Comparison of ENCODE assay signal across 1 cellular context in genomic region chr1:218346391-218347204, GRCh38.
TF ChIP-seq lines count a peak whose summit lies in the region.

No MANE protein-coding gene starts in this region.

TF ChIP-seq in GM23338, 12 proteins besides CTCF, POLR2A, EP300 and RAD21:
- TF ChIP-seq ZNF462 (CRISPR knock-in tag; IDR thresholded peaks at IDR 0.05) (no peak), ETS1 (IDR thresholded peaks at IDR 0.05) (no peak), NANOG (IDR thresholded peaks at IDR 0.05; ENCODE audit: borderline replicate concordance) (no peak), REST (IDR thresholded peaks at IDR 0.05; ENCODE audit: unreplicated experiment) (no peak), CREB1 (CRISPR knock-in tag; IDR thresholded peaks at IDR 0.05; ENCODE audit: low read depth) (no peak), STAT1 (IDR thresholded peaks at IDR 0.05; ENCODE audit: unreplicated experiment) (no peak), EZH2 (IDR thresholded peaks at IDR 0.05; ENCODE audit: low read depth, unreplicated experiment) (no peak), EZH2phosphoT487 (IDR thresholded peaks at IDR 0.05; ENCODE audit: unreplicated experiment) (no peak), ZNF331 (CRISPR knock-in tag; IDR thresholded peaks at IDR 0.05; ENCODE audit: low read depth) (no peak), POLR2AphosphoS5 (IDR thresholded peaks at IDR 0.05; ENCODE audit: low read depth) (no peak), ZNF114 (CRISPR knock-in tag; IDR thresholded peaks at IDR 0.05) (no peak), JUNB (IDR thresholded peaks at IDR 0.05; ENCODE audit: unreplicated experiment) (no peak)
